13 cellular contexts compared by ENCODE assay signal in genomic region chr16:78455861-78456260, GRCh38.
DNase-seq lines count a peak whose midpoint lies in the region; ATAC-seq and TF ChIP-seq lines count a peak whose summit lies in the region.
"Had no signal": no experiment of that assay in that cellular context is flagged by ENCODE, and none has a peak within 500 bp of the region (broad histone marks: within the 10 kb centered on the region; RNA-seq: fewer than 3 reads in every experiment).

No MANE protein-coding gene starts in this region.

- H2AFZ ChIP-seq in osteoblast (ENCODE audit: low read length), result no peak overlapping the region

- H4K20me1 ChIP-seq in osteoblast (ENCODE audit: insufficient read depth, low read length), result no peaks in the 10 kb centered on the region

- H3K79me2 ChIP-seq in osteoblast (ENCODE audit: insufficient read depth, low read length), result no peaks in the 10 kb centered on the region

- no peak for ATAC-seq in foreskin keratinocyte
- ATAC-seq: CD8-positive, alpha-beta T cell; HepG2 had no signal

- TF ChIP-seq POLR2A in lower leg skin (IDR thresholded peaks at IDR 0.05), result no peak

- no peak for TF ChIP-seq CTCF in osteoblast (IDR thresholded peaks at IDR 0.05; ENCODE audit: extremely low read depth, low read depth, low read length)
- no peak for TF ChIP-seq CTCF in foreskin keratinocyte (conservative IDR thresholded peaks at IDR 0.05)
- no peak for TF ChIP-seq CTCF in lower leg skin (IDR thresholded peaks at IDR 0.05)

- no peak overlapping the region for H3K27ac ChIP-seq in osteoblast (ENCODE audit: low read depth, low read length)
- H3K27ac ChIP-seq in foreskin keratinocyte, result no peak overlapping the region
- H3K27ac ChIP-seq: 22Rv1 had no signal

- no peaks in the 10 kb centered on the region for H3K36me3 ChIP-seq in osteoblast (ENCODE audit: insufficient read depth, low read length)

- no peak overlapping the region for H3K4me2 ChIP-seq in osteoblast (ENCODE audit: insufficient read depth, low read length)

- WGBS in lower leg skin, 2 donors, result 84 to 88% methylated on average over 4 of the region's 4 CpGs

- peak; percentile 5 for DNase-seq in NCI-H82 (lab: John Stamatoyannopoulos, UW)
- no peak for DNase-seq in NCI-H82 treated with DMSO at 0.1 percent for 48 hours (lab: John Stamatoyannopoulos, UW; ENCODE audit: unreplicated experiment)
- DNase-seq in iPS-NIHi7 (ENCODE audit: extremely low spot score), result peak; percentile 21
- peak; percentile 39 for DNase-seq in osteoblast (ENCODE audit: insufficient read length, low spot score, missing footprints)
- DNase-seq in foreskin keratinocyte, result no peak
- no peak for DNase-seq in lower leg skin (ENCODE audit: low spot score in 2 of 2)
- no peak for DNase-seq in NCI-H146 treated with DMSO at 0.1 percent for 48 hours (lab: John Stamatoyannopoulos, UW; ENCODE audit: unreplicated experiment)
- DNase-seq: CD8-positive, alpha-beta T cell; COR-L47; DND-41; GDM1 had no signal

- H3K27me3 ChIP-seq in osteoblast (ENCODE audit: insufficient read depth, low read length) (no peaks in the 10 kb centered on the region), foreskin keratinocyte (no peaks in the 10 kb centered on the region)

- no peak overlapping the region for H3K4me3 ChIP-seq in osteoblast (ENCODE audit: insufficient read depth, low read length)
- no peak overlapping the region for H3K4me3 ChIP-seq in lower leg skin (ENCODE audit: low read depth, poor library complexity, severe bottlenecking)

- no peaks in the 10 kb centered on the region for H3K4me1 ChIP-seq in osteoblast (ENCODE audit: insufficient read depth, low read length)
- H3K4me1 ChIP-seq in foreskin keratinocyte, result no peaks in the 10 kb centered on the region

- intact Hi-C loops in lower leg skin (cut with DNase I; ENCODE audit: low total_unique reads), result no loop called here

- H3K9me3 ChIP-seq in osteoblast (ENCODE audit: low read depth, low read length), result no peaks in the 10 kb centered on the region

Comparison
In these comparisons a context has a peak if more than half of its experiments do, and no peak if none do; other contexts are left out.
1. DNase-seq: peak in NCI-H82 (single experiment), iPS-NIHi7 (single experiment) and osteoblast (single experiment); none in NCI-H82 treated with DMSO at 0.1 percent for 48 hours (single experiment), foreskin keratinocyte (0 of 2), lower leg skin (0 of 2) and NCI-H146 treated with DMSO at 0.1 percent for 48 hours (single experiment).